Comparison of ENCODE assay signal across 18 cellular contexts in the genomic region with DNA sequence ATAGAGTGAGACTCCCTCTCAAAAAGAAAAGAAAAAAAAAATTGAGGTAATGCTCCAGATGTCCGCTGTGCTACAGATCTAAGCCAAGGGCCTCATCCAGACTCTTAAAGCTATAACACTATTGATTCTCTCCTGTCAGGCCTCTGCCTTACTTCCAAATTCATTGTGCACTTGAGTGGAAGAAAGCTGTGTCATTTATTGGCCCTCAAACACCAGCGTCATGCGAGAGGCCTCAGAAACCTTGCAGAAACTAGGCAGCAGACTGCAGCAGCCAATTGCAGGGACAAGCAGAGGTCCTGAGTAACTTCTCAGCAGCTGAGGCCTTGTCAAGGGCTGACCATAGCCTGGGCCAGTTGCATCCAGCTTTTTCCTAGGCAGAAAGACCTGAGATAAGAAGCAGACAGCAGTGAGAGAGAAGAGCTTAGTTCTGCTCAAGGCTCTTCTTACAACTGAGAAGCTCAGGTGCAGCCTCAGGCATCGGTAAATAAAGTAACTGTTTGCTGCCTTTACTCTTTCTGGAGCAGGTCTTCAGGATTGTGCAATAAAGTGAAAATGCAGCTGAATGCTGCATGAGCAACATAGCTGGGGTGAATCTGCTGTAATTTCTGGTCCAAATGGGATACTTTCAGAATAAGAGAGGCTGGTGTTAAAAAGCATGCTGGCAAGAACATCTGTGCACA.
"Had no signal": no experiment of that assay in that cellular context is flagged by ENCODE, and none has a peak within 500 bp of the region (broad histone marks: within the 10 kb centered on the region; RNA-seq: fewer than 3 reads in every experiment).

No MANE protein-coding gene starts in this region.

- H3K4me1 ChIP-seq: breast epithelium, lower lobe of right lung, right atrium auricular region, thyroid gland had no signal

- H3K27me3 ChIP-seq: neutrophil, right atrium auricular region, thyroid gland had no signal

- ATAC-seq: activated CD8-positive, alpha-beta T cell treated with anti-CD3 and anti-CD28 coated beads for 36 hours; activated T-cell treated with anti-CD3 and anti-CD28 coated beads, Interleukin-2, amount 50 U/mL, for 72 hours; esophagus mucosa; left cardiac atrium; lower lobe of right lung had no signal

- H3K36me3 ChIP-seq: breast epithelium, lower lobe of right lung, neutrophil, right atrium auricular region, thyroid gland had no signal

- H3K4me3 ChIP-seq: breast epithelium, lower lobe of right lung, right atrium auricular region, thyroid gland had no signal

- H3K9me3 ChIP-seq: breast epithelium, lower lobe of right lung, neutrophil, right atrium auricular region, thyroid gland had no signal

- DNase-seq: activated CD4-positive, alpha-beta T cell treated with anti-CD3 and anti-CD28 coated beads for 4 hours; activated CD8-positive, alpha-beta memory T cell treated with anti-CD3 and anti-CD28 coated beads, Interleukin-2, amount 50 U/mL, for 4 hours; activated CD8-positive, alpha-beta T cell treated with anti-CD3 and anti-CD28 coated beads for 36 hours; activated naive CD8-positive, alpha-beta T cell treated with anti-CD3 and anti-CD28 coated beads, Interleukin-2, amount 10 ng/mL, durations not matched to agents 7 days and 5 days; activated T-cell treated with anti-CD3 and anti-CD28 coated beads, Interleukin-2, amount 50 U/mL, for 72 hours; aorta; glutamatergic neuron; left cardiac atrium; lower lobe of right lung; midbrain; posterior cingulate gyrus; small intestine; thyroid gland had no signal

- FAIRE-seq: small intestine, urothelium cell line had no signal

- H3K27ac ChIP-seq: breast epithelium, lower lobe of right lung, neutrophil, right atrium auricular region, thyroid gland had no signal
